ENCODE assay signal across 5 cellular contexts in the genomic region with DNA sequence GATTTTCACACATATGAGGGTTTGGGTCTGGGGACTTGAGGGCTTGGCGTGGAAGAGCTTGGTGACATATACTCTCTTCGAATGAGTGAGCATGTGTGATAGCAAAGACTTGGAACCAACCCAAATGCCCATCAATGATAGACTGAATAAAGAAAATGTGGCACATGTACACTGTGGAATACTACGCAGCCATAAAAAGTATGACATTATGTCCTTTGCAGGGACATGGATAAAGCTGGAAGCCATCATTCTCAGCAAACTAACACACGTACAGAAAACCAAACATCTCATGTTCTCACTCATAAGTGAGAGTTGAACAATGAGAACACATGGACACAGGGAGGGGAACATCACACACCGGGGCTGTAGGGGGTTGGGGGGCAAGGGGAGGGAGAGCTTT. TPM values are rescaled to one million over a fixed set of nuclear protein-coding genes. Genes with fewer than 3 reads are reported as not detected.
DNase-seq lines count a peak whose midpoint lies in the region; ATAC-seq, FAIRE-seq and TF ChIP-seq lines count a peak whose summit lies in the region.
"Not testable (repeated sequence)": the region's sequence is repeated elsewhere in the genome, so short reads cannot be mapped to it uniquely, and the experiment has no call there.

No MANE protein-coding gene starts in this region.

- H4K20me1 ChIP-seq in K562 (replicated peaks; ENCODE audit: control insufficient read depth, insufficient read depth, low read length); neural progenitor cell (ENCODE audit: low read depth): not testable (repeated sequence)

- TF ChIP-seq CTCF in HEK293 (tag by site-specific recombination; IDR thresholded peaks at IDR 0.05); K562 (IDR thresholded peaks at IDR 0.05 in 2 of 3, conservative IDR thresholded peaks at IDR 0.05 in 1 of 3; ENCODE audit: insufficient read depth in 2 of 3, low read depth in 1 of 3, low read length in 3 of 3); neural progenitor cell (IDR thresholded peaks at IDR 0.05); osteocyte (IDR thresholded peaks at IDR 0.05): not testable (repeated sequence)

- FAIRE-seq in K562 (lab: Jason Lieb, UNC): not testable (repeated sequence)

- not testable (repeated sequence) for H3K27me3 Mint-ChIP-seq in dendritic cell treated with granulocyte-macrophage colony-stimulating factor and Interleukin-4, amounts not matched to agents 40 ng/mL and 50 ng/mL, for 4 days; neural progenitor cell (ENCODE audit: insufficient read depth, low read depth)
- peaks cover 13% of the 10 kb centered on the region for H3K27me3 Mint-ChIP-seq in osteocyte (ENCODE audit: unreplicated experiment)

- not testable (repeated sequence) for ATAC-seq in K562

- CTCF ChIA-PET in HEK293 (lab: Yijun Ruan, JAX): interaction anchor here (0.7 kb wide), 1 partner anchor 10 kb away, joined by 3 read pairs; no protein-coding TSS in a partner anchor
- CTCF ChIA-PET in K562 (lab: Yijun Ruan, JAX; ENCODE audit: low intra/inter-chr PET ratio): not testable (repeated sequence)

- intact Hi-C loops in K562 (cut with micrococcal nuclease); dendritic cell treated with granulocyte-macrophage colony-stimulating factor and Interleukin-4, amounts not matched to agents 40 ng/mL and 50 ng/mL, for 4 days (cut with micrococcal nuclease): not testable (repeated sequence)

- not testable (repeated sequence) for TF ChIP-seq POLR2A in K562 (conservative IDR thresholded peaks at IDR 0.05)

- not testable (repeated sequence) for DNase-seq in K562 (ENCODE audit: extremely low read depth in 1 of 4, low spot score in 3 of 4); neural progenitor cell (ENCODE audit: low spot score)
- DNase-seq in osteocyte (ENCODE audit: extremely low spot score, unreplicated experiment): peak; percentile 5

- not testable (repeated sequence) for H3K36me3 ChIP-seq in HEK293 (ENCODE audit: control insufficient read depth in 2 of 2, insufficient read depth in 1 of 2, low read length in 2 of 2); K562 (ENCODE audit: control insufficient read depth, insufficient read depth, low read length); neural progenitor cell

- H3K4me3 Mint-ChIP-seq in dendritic cell treated with granulocyte-macrophage colony-stimulating factor and Interleukin-4, amounts not matched to agents 40 ng/mL and 50 ng/mL, for 4 days; osteocyte (ENCODE audit: unreplicated experiment): not testable (repeated sequence)
- peak overlapping the region; percentile 44 for H3K4me3 Mint-ChIP-seq in neural progenitor cell

- not testable (repeated sequence) for H3K36me3 Mint-ChIP-seq in dendritic cell treated with granulocyte-macrophage colony-stimulating factor and Interleukin-4, amounts not matched to agents 40 ng/mL and 50 ng/mL, for 4 days (ENCODE audit: low read depth); neural progenitor cell; osteocyte (ENCODE audit: unreplicated experiment)

- not testable (repeated sequence) for H3K4me2 ChIP-seq in K562 (ENCODE audit: insufficient read depth, low read length); neural progenitor cell

- TF ChIP-seq RAD21 in K562 (CRISPR knock-in tag; conservative IDR thresholded peaks at IDR 0.05 in 1 of 2, IDR thresholded peaks at IDR 0.05 in 1 of 2): not testable (repeated sequence)

- peak overlapping the region; percentile 55 for H3K27ac Mint-ChIP-seq in dendritic cell treated with granulocyte-macrophage colony-stimulating factor and Interleukin-4, amounts not matched to agents 40 ng/mL and 50 ng/mL, for 4 days
- H3K27ac Mint-ChIP-seq in neural progenitor cell; osteocyte (ENCODE audit: unreplicated experiment): not testable (repeated sequence)

- not testable (repeated sequence) for H3K4me3 ChIP-seq in HEK293 (ENCODE audit: low read depth, low read length); K562; neural progenitor cell

- not testable (repeated sequence) for H3K9ac ChIP-seq in K562 (ENCODE audit: insufficient read depth in 1 of 2, low read depth in 2 of 2, low read length in 2 of 2); neural progenitor cell

- in situ Hi-C loops in K562 (cut with MboI): not testable (repeated sequence)

- peaks cover 64% of the 10 kb centered on the region for H3K4me1 Mint-ChIP-seq in dendritic cell treated with granulocyte-macrophage colony-stimulating factor and Interleukin-4, amounts not matched to agents 40 ng/mL and 50 ng/mL, for 4 days (ENCODE audit: low read depth)
- not testable (repeated sequence) for H3K4me1 Mint-ChIP-seq in neural progenitor cell; osteocyte (ENCODE audit: unreplicated experiment)

- not testable (repeated sequence) for H3K9me1 ChIP-seq in K562 (ENCODE audit: control insufficient read depth, insufficient read depth, low read length)

- H3K9me3 Mint-ChIP-seq in dendritic cell treated with granulocyte-macrophage colony-stimulating factor and Interleukin-4, amounts not matched to agents 40 ng/mL and 50 ng/mL, for 4 days: peaks cover 15% of the 10 kb centered on the region
- not testable (repeated sequence) for H3K9me3 Mint-ChIP-seq in neural progenitor cell
- H3K9me3 Mint-ChIP-seq in osteocyte (ENCODE audit: unreplicated experiment): peaks cover 12% of the 10 kb centered on the region

- not testable (repeated sequence) for H3F3A ChIP-seq in neural progenitor cell (ENCODE audit: low read depth)

- H3K27ac ChIP-seq in HEK293 (ENCODE audit: extremely low read depth, low read depth, low read length); K562 (ENCODE audit: extremely low read depth, low read depth, low read length); neural progenitor cell: not testable (repeated sequence)

- not testable (repeated sequence) for H3K79me2 ChIP-seq in K562 (ENCODE audit: control insufficient read depth, insufficient read depth, low read length); neural progenitor cell (ENCODE audit: low read depth)

- BruUV-seq in K562 (replicated peaks; lab: Mats Ljungman, UMichigan): not testable (repeated sequence)

- not testable (repeated sequence) for H2AFZ ChIP-seq in K562 (ENCODE audit: low read depth, low read length); neural progenitor cell (replicated peaks)

- POLR2A ChIA-PET in HEK293 (lab: Yijun Ruan, JAX): not testable (repeated sequence)
- POLR2A ChIA-PET in K562 (lab: Yijun Ruan, JAX): interaction anchor here (0.6 to 1.2 kb wide), 4 partner anchors 9 to 22 kb away, joined by 3 to 4 read pairs (median 4); no protein-coding TSS in a partner anchor

- not testable (repeated sequence) for TF ChIP-seq EP300 in K562 (IDR thresholded peaks at IDR 0.05; ENCODE audit: low read length)

- 54% methylated on average over 3 of the region's 5 CpGs for WGBS in K562 (ENCODE audit: insufficient coverage, low coverage, missing lambda C conversion rate)

- not testable (repeated sequence) for H3K9me3 ChIP-seq in HEK293 (ENCODE audit: control insufficient read depth, insufficient read depth, low read depth, low read length); K562 (replicated peaks; ENCODE audit: control insufficient read depth, insufficient read depth, low read depth, low read length); neural progenitor cell (ENCODE audit: low read depth)

- H3K27me3 ChIP-seq in K562 (ENCODE audit: control insufficient read depth in 2 of 2, insufficient read depth in 2 of 2, low read length in 2 of 2); neural progenitor cell: not testable (repeated sequence)

- H3K4me1 ChIP-seq in HEK293 (ENCODE audit: control insufficient read depth, insufficient read depth, low read length); K562 (replicated peaks in 1 of 2; ENCODE audit: control insufficient read depth in 2 of 2, insufficient read depth in 2 of 2, low read length in 2 of 2); neural progenitor cell: not testable (repeated sequence)

TF ChIP-seq in HEK293, 187 proteins besides CTCF, POLR2A, EP300 and RAD21 (continues in another document):
- peak; percentile 82 for TF ChIP-seq ZNF146 (tag by site-specific recombination; IDR thresholded peaks at IDR 0.05)

TF ChIP-seq in K562, 482 proteins besides CTCF, POLR2A, EP300 and RAD21:
- TF ChIP-seq ZNF146 (CRISPR knock-in tag; IDR thresholded peaks at IDR 0.05; ENCODE audit: unreplicated experiment): peak; percentile 79

RNA-seq across cellular contexts. Expression of a gene that starts 19.7 kb away (rescaled TPM):
- total RNA-seq in K562 (2011; cell fraction: chromatin; rRNA removed; ENCODE audit: low replicate concordance): 9.3 and 14.6 TPM in 2 replicates
- total RNA-seq in K562 (2011; cell fraction: nucleolus; rRNA removed): 7.3 and 8.6 TPM in 2 replicates
- 14.8 and 27.5 TPM in 2 replicates for total RNA-seq in K562 (2011; cell fraction: nucleoplasm; rRNA removed)
- total RNA-seq in K562 (2014; rRNA removed): 42.2 and 42.5 TPM in 2 replicates
- total RNA-seq in K562 (2014; rRNA removed; fragmentation: Illumina TruSeq; extraction: Trizol): 46.8 and 52.6 TPM in 2 replicates
- total RNA-seq in K562 (2015; rRNA removed; fragmentation: Illumina TruSeq; extraction: Trizol): 52.9 and 55.5 TPM in 2 replicates
- 60.2 and 62.6 TPM in 2 replicates for total RNA-seq in K562 (2021)
- polyA plus RNA-seq in K562 (2011; rRNA removed): 20.5 and 27.9 TPM in 2 replicates
- 17.9 and 19.6 TPM in 2 replicates for polyA plus RNA-seq in K562 (2011; cell fraction: cytosol; rRNA removed)
- polyA plus RNA-seq in K562 (2011; cell fraction: nucleus; rRNA removed): 5.9 and 6.6 TPM in 2 replicates
- polyA plus RNA-seq in K562 (2012): 27.9 and 32.3 TPM in 2 replicates
- 28.8 and 34.6 TPM in 2 replicates for polyA plus RNA-seq in K562 (2014; fragmentation: Illumina TruSeq; extraction: Trizol)
- 1 to 10 TPM; 5.1 to 7.7 TPM for polyA plus RNA-seq in K562 (2014; fragmentation: Nextera tagmentation; extraction: Ambion mirVana)
- 35.4 and 41.4 TPM in 2 replicates for polyA plus RNA-seq in K562 (2014; rRNA removed)
- polyA minus RNA-seq in K562 (2011; rRNA and poly(A)+ RNA removed): 22.3 and 25.4 TPM in 2 replicates
- 12.9 and 13.6 TPM in 2 replicates for polyA minus RNA-seq in K562 (2011; cell fraction: cytosol; rRNA and poly(A)+ RNA removed)
- polyA minus RNA-seq in K562 (2011; cell fraction: nucleus; rRNA and poly(A)+ RNA removed): 5.7 and 7.9 TPM in 2 replicates
- 15.9 and 16.2 TPM in 2 replicates for total RNA-seq in neural progenitor cell (ENCODE audit: low replicate concordance)
- total RNA-seq in osteocyte: 23.4 and 24.8 TPM in 2 replicates
